In genomic region chr3:112351823-112352222, GRCh38 we compare ENCODE assay signal across 17 cellular contexts.
A peak's percentile ranks its signal among the peaks of the same experiment; 100 is the strongest.
DNase-seq lines count a peak whose midpoint lies in the region; ATAC-seq lines count a peak whose summit lies in the region.
"Had no signal": no experiment of that assay in that cellular context is flagged by ENCODE, and none has a peak within 500 bp of the region (broad histone marks: within the 10 kb centered on the region; RNA-seq: fewer than 3 reads in every experiment).

No MANE protein-coding gene starts in this region.

- peak overlapping the region; percentile 32; the same call in 1 of the 2 replicates for H3K9ac ChIP-seq in iPS-20b (ENCODE audit: low read depth, low read length)

- H3K27me3 ChIP-seq in iPS-20b (ENCODE audit: insufficient read depth, low read length) = no peaks in the 10 kb centered on the region
- H3K27me3 ChIP-seq: right atrium auricular region, testis had no signal

- peak; percentile 10 for DNase-seq in DMS 273 treated with DMSO at 0.1 percent for 48 hours (lab: John Stamatoyannopoulos, UW)
- DNase-seq in NCI-H1092 (lab: John Stamatoyannopoulos, UW) = peak; percentile 69
- DNase-seq in NCI-H748 (lab: John Stamatoyannopoulos, UW; ENCODE audit: unreplicated experiment) = peak; percentile 86
- DNase-seq in activated CD4-positive, CD25-positive, alpha-beta regulatory T cell treated with anti-CD3 and anti-CD28 coated beads, Interleukin-2, amount 50 U/mL, for 72 hours = no peak
- DNase-seq in central memory CD4-positive, alpha-beta T cell = no peak
- DNase-seq: anterior cingulate cortex; C1 segment of cervical spinal cord; mesendoderm; NCI-H2227 treated with DMSO at 0.1 percent for 48 hours; PC-9; stimulated activated CD4-positive, alpha-beta T cell treated with anti-CD3 and anti-CD28 coated beads, Interleukin-2, amount 100 ng/mL, for 24 hours; T-helper 9 cell; testis had no signal

- H3K36me3 ChIP-seq in iPS-20b (ENCODE audit: insufficient read depth, low read depth, low read length) = peaks cover 82% of the 10 kb centered on the region
- H3K36me3 ChIP-seq: right atrium auricular region had no signal

- H3K4me1 ChIP-seq in iPS-20b (ENCODE audit: insufficient read depth, low read length) = peaks cover 69% of the 10 kb centered on the region
- H3K4me1 ChIP-seq: right atrium auricular region, testis had no signal

- no peak for ATAC-seq in GM18873 (IDR thresholded peaks at IDR 0.05; ENCODE audit: low FRiP score, unreplicated experiment)

- H3K9me3 ChIP-seq in iPS-20b (ENCODE audit: insufficient read depth, low read depth, low read length) = no peaks in the 10 kb centered on the region
- H3K9me3 ChIP-seq: right atrium auricular region, testis had no signal

- H3K27ac ChIP-seq in iPS-20b (ENCODE audit: low read length) = peak overlapping the region; percentile 66
- H3K27ac ChIP-seq: epithelial cell of prostate, PC-9, testis had no signal

- no peak overlapping the region; the same call in 1 of the 2 replicates for H3K4me3 ChIP-seq in iPS-20b (ENCODE audit: low read length)
- H3K4me3 ChIP-seq: PC-9, right atrium auricular region, testis had no signal

Comparison
In these comparisons a context has a peak if more than half of its experiments do, and no peak if none do; other contexts are left out.
1. DNase-seq: peak in DMS 273 treated with DMSO at 0.1 percent for 48 hours (single experiment), NCI-H1092 (single experiment) and NCI-H748 (single experiment); none in activated CD4-positive, CD25-positive, alpha-beta regulatory T cell treated with anti-CD3 and anti-CD28 coated beads, Interleukin-2, amount 50 U/mL, for 72 hours (single experiment) and central memory CD4-positive, alpha-beta T cell (single experiment).